7 cellular contexts compared by ENCODE assay signal in the genomic region with DNA sequence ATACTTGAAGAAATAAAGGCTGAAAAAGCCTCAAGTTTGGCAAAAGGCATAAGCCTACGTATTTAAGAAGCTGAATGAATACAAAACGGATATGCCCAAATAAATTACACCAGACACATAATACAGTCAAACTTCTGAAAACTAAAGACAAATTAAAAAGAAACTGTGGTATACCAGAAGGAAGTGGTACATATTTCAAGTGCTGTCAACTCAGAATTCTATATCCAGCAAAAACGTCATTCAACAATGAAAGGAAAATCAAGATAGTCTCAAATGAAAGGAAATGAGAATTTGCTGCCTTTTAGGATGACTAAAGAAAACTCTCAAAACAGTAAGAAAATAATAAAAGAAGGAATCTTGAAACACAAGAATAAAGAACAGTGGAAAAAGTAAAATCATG.
"Had no signal": no experiment of that assay in that cellular context is flagged by ENCODE, and none has a peak within 500 bp of the region (broad histone marks: within the 10 kb centered on the region; RNA-seq: fewer than 3 reads in every experiment).

No MANE protein-coding gene starts in this region.

- H3K27ac ChIP-seq: GM23248 had no signal

- H3K9ac ChIP-seq: GM23248 had no signal

- ATAC-seq: K562 had no signal

- DNase-seq: GM23248, H9, HCEC 1CT, HFFc6, IMR-90, KG1 had no signal

- H3K4me3 ChIP-seq: GM23248, K562 had no signal
